ENCODE assay signal across 10 cellular contexts in genomic region chr21:45224189-45224938, GRCh38.
DNase-seq lines count a peak whose midpoint lies in the region; ATAC-seq and TF ChIP-seq lines count a peak whose summit lies in the region.
"Had no signal": no experiment of that assay in that cellular context is flagged by ENCODE, and none has a peak within 500 bp of the region (broad histone marks: within the 10 kb centered on the region; RNA-seq: fewer than 3 reads in every experiment).

No MANE protein-coding gene starts in this region.

- DNase-seq in CD4-positive, alpha-beta memory T cell, result peak; percentile 79 to 89 (median 82)
- DNase-seq in Peyer's patch (peak in 2 of 3 donors; percentile 38 to 77), lower lobe of right lung (no peak), GM23338 (ENCODE audit: low spot score) (no peak), Ammon's horn (ENCODE audit: low spot score) (no peak), RPMI8226 (no peak)
- DNase-seq in activated T-cell treated with anti-CD3 and anti-CD28 coated beads, Interleukin-2, amount 50 U/mL, for 4 hours, result peak; percentile 31
- DNase-seq: NCI-H1694 treated with DMSO at 0.1 percent for 48 hours had no signal

- no peaks in the 10 kb centered on the region for H3K79me2 ChIP-seq in GM23338 (replicated peaks; ENCODE audit: insufficient read depth)

- TF ChIP-seq CTCF in Peyer's patch (IDR thresholded peaks at IDR 0.05) (no peak), lower lobe of right lung (IDR thresholded peaks at IDR 0.05) (no peak), GM23338 (conservative IDR thresholded peaks at IDR 0.05; ENCODE audit: low read depth in 2 of 2) (no peak)

- no peaks in the 10 kb centered on the region for H3K9me3 ChIP-seq in CD4-positive, alpha-beta memory T cell (ENCODE audit: control insufficient read depth in 1 of 2, low read length in 2 of 2)
- H3K9me3 ChIP-seq in Peyer's patch, result no peaks in the 10 kb centered on the region
- no peaks in the 10 kb centered on the region for H3K9me3 ChIP-seq in lower lobe of right lung
- H3K9me3 ChIP-seq: thoracic aorta had no signal

- H3K27ac Mint-ChIP-seq in CD4-positive, alpha-beta memory T cell, result peak overlapping the region; percentile 80 to 97 (median 95)
- no peak overlapping the region for H3K27ac Mint-ChIP-seq in GM23338

- peaks cover 43% of the 10 kb centered on the region for H3K4me1 ChIP-seq in CD4-positive, alpha-beta memory T cell (ENCODE audit: insufficient read depth, low read length)
- H3K4me1 ChIP-seq in Peyer's patch (peaks cover 0 to 3% (median 0%) of the 10 kb centered on the region in 4 donors), lower lobe of right lung (peaks cover 5% of the 10 kb centered on the region), GM23338 (ENCODE audit: insufficient read depth) (0 out of 2 replicates have a peak, but pooled peaks cover 6% of the 10 kb centered on the region)

- H3K9me3 Mint-ChIP-seq in CD4-positive, alpha-beta memory T cell, result no peaks in the 10 kb centered on the region
- H3K9me3 Mint-ChIP-seq in activated T-cell treated with anti-CD3 and anti-CD28 coated beads, Interleukin-2, amount 50 U/mL, for 4 hours, result no peaks in the 10 kb centered on the region
- H3K9me3 Mint-ChIP-seq in GM23338, result no peaks in the 10 kb centered on the region

- intact Hi-C loops in CD4-positive, alpha-beta memory T cell (cut with micrococcal nuclease), result loop anchor here (2.0 kb wide), 1 partner anchor 42 kb away; no protein-coding TSS in a partner anchor
- intact Hi-C loops in lower lobe of right lung (cut with DNase I), result no loop called here

- no peak for TF ChIP-seq POLR2A in Peyer's patch (IDR thresholded peaks at IDR 0.05)

- peaks cover 35 to 53% (median 44%) of the 10 kb centered on the region in 4 donors for H3K4me1 Mint-ChIP-seq in CD4-positive, alpha-beta memory T cell
- H3K4me1 Mint-ChIP-seq in activated T-cell treated with anti-CD3 and anti-CD28 coated beads, Interleukin-2, amount 50 U/mL, for 4 hours (ENCODE audit: low read depth), result peaks cover 50% of the 10 kb centered on the region
- peaks cover 5% of the 10 kb centered on the region; the same call in 2 of the 3 replicates for H3K4me1 Mint-ChIP-seq in GM23338

- H3K36me3 Mint-ChIP-seq in CD4-positive, alpha-beta memory T cell, result peaks cover 12 to 14% of the 10 kb centered on the region in 2 donors
- peaks cover 11% of the 10 kb centered on the region for H3K36me3 Mint-ChIP-seq in activated T-cell treated with anti-CD3 and anti-CD28 coated beads, Interleukin-2, amount 50 U/mL, for 4 hours (ENCODE audit: insufficient read depth)
- no peaks in the 10 kb centered on the region for H3K36me3 Mint-ChIP-seq in GM23338 (ENCODE audit: low read depth)

- H3F3A ChIP-seq in GM23338 (replicated peaks; ENCODE audit: low read depth), result no peaks in the 10 kb centered on the region

- H3K4me3 Mint-ChIP-seq in CD4-positive, alpha-beta memory T cell, result peak overlapping the region; percentile 63 to 85 (median 76)
- peak overlapping the region; percentile 51 for H3K4me3 Mint-ChIP-seq in activated T-cell treated with anti-CD3 and anti-CD28 coated beads, Interleukin-2, amount 50 U/mL, for 4 hours
- no peak overlapping the region for H3K4me3 Mint-ChIP-seq in GM23338

- no peaks in the 10 kb centered on the region for H4K20me1 ChIP-seq in GM23338 (replicated peaks; ENCODE audit: insufficient read depth)

- peak in 1 of 2 donors; percentile 54 for ATAC-seq in activated T-cell treated with anti-CD3 and anti-CD28 coated beads, Interleukin-2, amount 50 U/mL, for 4 hours
- ATAC-seq in lower lobe of right lung, result peak; percentile 63 to 76
- ATAC-seq in GM23338, result no peak
- no peak for ATAC-seq in HG03378 (IDR thresholded peaks at IDR 0.05; ENCODE audit: unreplicated experiment)

- H2AFZ ChIP-seq in GM23338, result no peak overlapping the region

- peak overlapping the region; percentile 42 for H3K27ac ChIP-seq in CD4-positive, alpha-beta memory T cell (ENCODE audit: low read depth, low read length)
- H3K27ac ChIP-seq in Peyer's patch, result peak overlapping the region in 2 of 4 donors; percentile 31 to 36
- no peak overlapping the region for H3K27ac ChIP-seq in lower lobe of right lung
- H3K27ac ChIP-seq in GM23338 (ENCODE audit: low read depth), result no peak overlapping the region
- H3K27ac ChIP-seq: thoracic aorta had no signal

- peaks cover 9% of the 10 kb centered on the region for H3K36me3 ChIP-seq in CD4-positive, alpha-beta memory T cell (ENCODE audit: insufficient read depth, low read length)
- H3K36me3 ChIP-seq in Peyer's patch (peaks cover 0 to 10% (median 0%) of the 10 kb centered on the region in 3 donors), lower lobe of right lung (peaks cover 39% of the 10 kb centered on the region), GM23338 (ENCODE audit: insufficient read depth) (no peaks in the 10 kb centered on the region)

- H3K27me3 Mint-ChIP-seq in CD4-positive, alpha-beta memory T cell, result no peaks in the 10 kb centered on the region
- no peaks in the 10 kb centered on the region for H3K27me3 Mint-ChIP-seq in activated T-cell treated with anti-CD3 and anti-CD28 coated beads, Interleukin-2, amount 50 U/mL, for 4 hours (ENCODE audit: low read depth)
- H3K27me3 Mint-ChIP-seq in GM23338 (ENCODE audit: insufficient read depth, low read depth, poor library complexity), result peaks cover 5% of the 10 kb centered on the region

- H3K4me3 ChIP-seq in CD4-positive, alpha-beta memory T cell (ENCODE audit: low read length in 2 of 2), result no peak overlapping the region
- H3K4me3 ChIP-seq in Peyer's patch, result peak overlapping the region in 1 of 4 donors; percentile 22
- no peak overlapping the region for H3K4me3 ChIP-seq in lower lobe of right lung
- H3K4me3 ChIP-seq in GM23338, result no peak overlapping the region
- H3K4me3 ChIP-seq: thoracic aorta had no signal

- no peak overlapping the region for H3K4me2 ChIP-seq in GM23338

- no peaks in the 10 kb centered on the region for H3K27me3 ChIP-seq in CD4-positive, alpha-beta memory T cell (ENCODE audit: insufficient read depth, low read length)
- H3K27me3 ChIP-seq in Peyer's patch (no peaks in the 10 kb centered on the region), lower lobe of right lung (ENCODE audit: low read depth) (no peaks in the 10 kb centered on the region), GM23338 (ENCODE audit: insufficient read depth) (no peaks in the 10 kb centered on the region)

- POLR2A ChIA-PET in CD4-positive, alpha-beta memory T cell (lab: Charles Lee; ENCODE audit: partially characterized antibody), result interaction anchor here (0.7 to 1.6 kb wide), 3 partner anchors 9 to 351 kb away, joined by 3 to 4 read pairs (median 3); partner anchors contain the start of gene PTTG1IP

- CTCF ChIA-PET in CD4-positive, alpha-beta memory T cell (lab: Charles Lee; ENCODE audit: partially characterized antibody), result interaction anchor here (1.0 kb wide), 1 partner anchor 86 kb away, joined by 4 read pairs; no protein-coding TSS in a partner anchor

- H3K9me2 ChIP-seq in GM23338 (ENCODE audit: insufficient read depth), result no peaks in the 10 kb centered on the region

TF ChIP-seq in GM23338, 12 proteins besides CTCF, POLR2A, EP300 and RAD21 (continues in another document):
- TF ChIP-seq ZNF114 (CRISPR knock-in tag; IDR thresholded peaks at IDR 0.05) (no peak), ZNF331 (CRISPR knock-in tag; IDR thresholded peaks at IDR 0.05; ENCODE audit: low read depth) (no peak), EZH2phosphoT487 (IDR thresholded peaks at IDR 0.05; ENCODE audit: unreplicated experiment) (no peak), POLR2AphosphoS5 (IDR thresholded peaks at IDR 0.05; ENCODE audit: low read depth) (no peak), NANOG (IDR thresholded peaks at IDR 0.05; ENCODE audit: borderline replicate concordance) (no peak), JUNB (IDR thresholded peaks at IDR 0.05; ENCODE audit: unreplicated experiment) (no peak)
- TF ChIP-seq, protein P1, sequence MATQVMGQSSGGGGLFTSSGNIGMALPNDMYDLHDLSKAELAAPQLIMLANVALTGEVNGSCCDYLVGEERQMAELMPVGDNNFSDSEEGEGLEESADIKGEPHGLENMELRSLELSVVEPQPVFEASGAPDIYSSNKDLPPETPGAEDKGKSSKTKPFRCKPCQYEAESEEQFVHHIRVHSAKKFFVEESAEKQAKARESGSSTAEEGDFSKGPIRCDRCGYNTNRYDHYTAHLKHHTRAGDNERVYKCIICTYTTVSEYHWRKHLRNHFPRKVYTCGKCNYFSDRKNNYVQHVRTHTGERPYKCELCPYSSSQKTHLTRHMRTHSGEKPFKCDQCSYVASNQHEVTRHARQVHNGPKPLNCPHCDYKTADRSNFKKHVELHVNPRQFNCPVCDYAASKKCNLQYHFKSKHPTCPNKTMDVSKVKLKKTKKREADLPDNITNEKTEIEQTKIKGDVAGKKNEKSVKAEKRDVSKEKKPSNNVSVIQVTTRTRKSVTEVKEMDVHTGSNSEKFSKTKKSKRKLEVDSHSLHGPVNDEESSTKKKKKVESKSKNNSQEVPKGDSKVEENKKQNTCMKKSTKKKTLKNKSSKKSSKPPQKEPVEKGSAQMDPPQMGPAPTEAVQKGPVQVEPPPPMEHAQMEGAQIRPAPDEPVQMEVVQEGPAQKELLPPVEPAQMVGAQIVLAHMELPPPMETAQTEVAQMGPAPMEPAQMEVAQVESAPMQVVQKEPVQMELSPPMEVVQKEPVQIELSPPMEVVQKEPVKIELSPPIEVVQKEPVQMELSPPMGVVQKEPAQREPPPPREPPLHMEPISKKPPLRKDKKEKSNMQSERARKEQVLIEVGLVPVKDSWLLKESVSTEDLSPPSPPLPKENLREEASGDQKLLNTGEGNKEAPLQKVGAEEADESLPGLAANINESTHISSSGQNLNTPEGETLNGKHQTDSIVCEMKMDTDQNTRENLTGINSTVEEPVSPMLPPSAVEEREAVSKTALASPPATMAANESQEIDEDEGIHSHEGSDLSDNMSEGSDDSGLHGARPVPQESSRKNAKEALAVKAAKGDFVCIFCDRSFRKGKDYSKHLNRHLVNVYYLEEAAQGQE (IDR thresholded peaks at IDR 0.05; ENCODE audit: unreplicated experiment), result no peak
- TF ChIP-seq, protein P2, sequence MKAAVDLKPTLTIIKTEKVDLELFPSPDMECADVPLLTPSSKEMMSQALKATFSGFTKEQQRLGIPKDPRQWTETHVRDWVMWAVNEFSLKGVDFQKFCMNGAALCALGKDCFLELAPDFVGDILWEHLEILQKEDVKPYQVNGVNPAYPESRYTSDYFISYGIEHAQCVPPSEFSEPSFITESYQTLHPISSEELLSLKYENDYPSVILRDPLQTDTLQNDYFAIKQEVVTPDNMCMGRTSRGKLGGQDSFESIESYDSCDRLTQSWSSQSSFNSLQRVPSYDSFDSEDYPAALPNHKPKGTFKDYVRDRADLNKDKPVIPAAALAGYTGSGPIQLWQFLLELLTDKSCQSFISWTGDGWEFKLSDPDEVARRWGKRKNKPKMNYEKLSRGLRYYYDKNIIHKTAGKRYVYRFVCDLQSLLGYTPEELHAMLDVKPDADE (IDR thresholded peaks at IDR 0.05), result no peak

Comparison
In these comparisons a context has a peak if more than half of its experiments do, and no peak if none do; other contexts are left out.
1. DNase-seq: peak in CD4-positive, alpha-beta memory T cell (5 of 5), Peyer's patch (2 of 3) and activated T-cell treated with anti-CD3 and anti-CD28 coated beads, Interleukin-2, amount 50 U/mL, for 4 hours (single experiment); none in lower lobe of right lung (single experiment), GM23338 (single experiment), Ammon's horn (single experiment) and RPMI8226 (single experiment).
2. ATAC-seq: peak in lower lobe of right lung (2 of 2); none in GM23338 (single experiment) and HG03378 (single experiment).